10 cellular contexts compared by ENCODE assay signal in the genomic region with DNA sequence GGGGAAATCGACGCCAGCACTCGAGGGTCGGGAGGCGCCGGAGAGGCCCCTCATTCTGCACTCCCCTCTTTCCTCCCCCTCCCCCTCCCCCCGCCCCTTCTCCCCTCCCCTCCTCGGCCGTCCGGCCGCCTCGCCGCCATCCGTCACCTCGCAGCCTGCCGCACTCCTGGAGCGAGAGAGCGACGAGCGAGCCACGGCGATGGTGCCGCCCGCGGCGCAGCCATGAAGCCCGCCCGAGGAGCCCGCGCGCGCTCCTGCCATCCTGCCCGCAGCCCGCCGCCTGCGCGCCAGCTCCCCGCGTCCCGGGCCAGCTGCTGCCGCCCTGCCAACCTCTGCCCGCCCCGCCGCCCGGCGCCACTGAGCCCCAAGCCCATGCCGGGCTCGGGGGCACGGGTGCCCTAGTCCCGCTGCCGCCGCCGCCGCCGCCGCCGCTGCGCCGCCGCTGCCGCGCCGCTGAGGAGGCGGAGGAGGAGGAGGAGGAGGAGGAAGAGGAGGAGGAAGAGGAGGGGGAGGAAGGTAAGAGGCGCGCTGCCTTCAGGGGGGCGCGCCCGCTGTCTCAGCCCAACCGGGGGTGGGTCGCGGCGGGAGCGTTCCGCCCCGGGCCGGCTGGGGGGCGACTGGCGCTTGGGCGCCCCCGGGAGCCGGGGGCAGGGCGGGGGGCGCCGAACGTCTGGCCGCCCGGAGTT. TPM values are rescaled to one million over a fixed set of nuclear protein-coding genes. Genes with fewer than 3 reads are reported as not detected.
DNase-seq lines count a peak whose midpoint lies in the region; ATAC-seq and TF ChIP-seq lines count a peak whose summit lies in the region.
"Had no signal": no experiment of that assay in that cellular context is flagged by ENCODE, and none has a peak within 500 bp of the region (broad histone marks: within the 10 kb centered on the region; RNA-seq: fewer than 3 reads in every experiment).

A gene (plus strand): TSS at position 163 of the 686 bp plus-strand sequence. CDS start 76,937 bp downstream, outside the sequence.

- no peak for TF ChIP-seq EP300 in SK-N-SH (IDR thresholded peaks at IDR 0.05; ENCODE audit: borderline replicate concordance in 1 of 2, low read depth in 1 of 2, low read length in 1 of 2)

- ATAC-seq in HG02852 (IDR thresholded peaks at IDR 0.05; ENCODE audit: unreplicated experiment): no peak
- no peak for ATAC-seq in HG02981 (IDR thresholded peaks at IDR 0.05; ENCODE audit: unreplicated experiment)

- WGBS in SK-N-SH (ENCODE audit: low lambda C conversion rate): 14% methylated on average over 71 of the region's 88 CpGs

- H3K4me3 ChIP-seq in SK-N-SH (ENCODE audit: low read depth in 2 of 2, low read length in 1 of 2) (peak within 1 kb of the TSS in 1 of 2 experiments; percentile 30; a peak in 2 of 4 replicates), skin epidermis (peak within 1 kb of the TSS in 6 of 7 experiments; percentile 7 to 41 (median 22))

- H3K9me3 ChIP-seq in SK-N-SH: no peaks in the 10 kb centered on the region
- H3K9me3 ChIP-seq: neutrophil had no signal

- H3F3A ChIP-seq in SK-N-SH (replicated peaks; ENCODE audit: insufficient read depth): no peaks in the 10 kb centered on the region

- POLR2A ChIA-PET in SK-N-SH (lab: Yijun Ruan, JAX): no interaction called here

- no peak for TF ChIP-seq RAD21 in SK-N-SH (IDR thresholded peaks at IDR 0.05; ENCODE audit: low read length)

- no peak within 1 kb of the TSS for H3K9ac ChIP-seq in SK-N-SH

- H3K4me1 ChIP-seq in SK-N-SH (ENCODE audit: control insufficient read depth in 1 of 2, insufficient read depth in 2 of 2, low read depth in 1 of 2, low read length in 1 of 2): no peaks in the 10 kb centered on the region; a peak in 1 of 4 replicates

- peaks cover 51% of the 10 kb centered on the region for H3K27me3 ChIP-seq in SK-N-SH (ENCODE audit: insufficient read depth)

- H3K27ac ChIP-seq in SK-N-SH (ENCODE audit: low read depth in 2 of 2, low read length in 1 of 2) (no peak within 1 kb of the TSS), skin epidermis (no peak within 1 kb of the TSS)
- H3K27ac ChIP-seq: 22Rv1, neutrophil had no signal

- H3K4me2 ChIP-seq in SK-N-SH: no peak within 1 kb of the TSS

- no peaks in the 10 kb centered on the region for H3K9me2 ChIP-seq in SK-N-SH

- H3K36me3 ChIP-seq in SK-N-SH (replicated peaks in 1 of 2; ENCODE audit: control insufficient read depth in 1 of 2, insufficient read depth in 2 of 2, low read length in 1 of 2): no peaks in the 10 kb centered on the region
- H3K36me3 ChIP-seq: neutrophil had no signal

- CTCF ChIA-PET in SK-N-SH (lab: Yijun Ruan, JAX): no interaction called here

- TF ChIP-seq CTCF in SK-N-SH (IDR thresholded peaks at IDR 0.05): no peak

- H3K79me2 ChIP-seq in SK-N-SH (ENCODE audit: insufficient read depth): no peaks in the 10 kb centered on the region

- DNase-seq in DMS 273 (lab: John Stamatoyannopoulos, UW; ENCODE audit: unreplicated experiment) (peak; percentile 60), DMS 273 treated with DMSO at 0.1 percent for 48 hours (lab: John Stamatoyannopoulos, UW) (no peak), SK-N-SH (peak; percentile 65), germinal center (ENCODE audit: low spot score) (peak; percentile 40), SHP77 treated with DMSO at 0.1 percent for 48 hours (lab: John Stamatoyannopoulos, UW) (no peak)

- H2AFZ ChIP-seq in SK-N-SH (ENCODE audit: low read depth): no peak within 1 kb of the TSS

- no peaks in the 10 kb centered on the region; the same call in 1 of the 2 replicates for H4K20me1 ChIP-seq in SK-N-SH (ENCODE audit: insufficient read depth)

TF ChIP-seq in SK-N-SH, 30 proteins besides CTCF, POLR2A, EP300 and RAD21:
- no peak for TF ChIP-seq TEAD4 (IDR thresholded peaks at IDR 0.05; ENCODE audit: borderline replicate concordance, insufficient read depth)
- no peak for TF ChIP-seq YY1 (IDR thresholded peaks at IDR 0.05; ENCODE audit: low read depth)
- TF ChIP-seq GABPA (IDR thresholded peaks at IDR 0.05; ENCODE audit: low read depth): no peak
- no peak for TF ChIP-seq MEF2A (IDR thresholded peaks at IDR 0.05; ENCODE audit: borderline replicate concordance, low read depth)
- TF ChIP-seq ELF1 (IDR thresholded peaks at IDR 0.05): no peak
- TF ChIP-seq, protein P1, sequence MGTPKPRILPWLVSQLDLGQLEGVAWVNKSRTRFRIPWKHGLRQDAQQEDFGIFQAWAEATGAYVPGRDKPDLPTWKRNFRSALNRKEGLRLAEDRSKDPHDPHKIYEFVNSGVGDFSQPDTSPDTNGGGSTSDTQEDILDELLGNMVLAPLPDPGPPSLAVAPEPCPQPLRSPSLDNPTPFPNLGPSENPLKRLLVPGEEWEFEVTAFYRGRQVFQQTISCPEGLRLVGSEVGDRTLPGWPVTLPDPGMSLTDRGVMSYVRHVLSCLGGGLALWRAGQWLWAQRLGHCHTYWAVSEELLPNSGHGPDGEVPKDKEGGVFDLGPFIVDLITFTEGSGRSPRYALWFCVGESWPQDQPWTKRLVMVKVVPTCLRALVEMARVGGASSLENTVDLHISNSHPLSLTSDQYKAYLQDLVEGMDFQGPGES (IDR thresholded peaks at IDR 0.05; ENCODE audit: low read depth, low read length): no peak
- TF ChIP-seq FOSL2 (IDR thresholded peaks at IDR 0.05; ENCODE audit: borderline replicate concordance, low read depth): no peak
- TF ChIP-seq FOXJ3 (CRISPR knock-in tag; IDR thresholded peaks at IDR 0.05): no peak
- TF ChIP-seq, protein P2, sequence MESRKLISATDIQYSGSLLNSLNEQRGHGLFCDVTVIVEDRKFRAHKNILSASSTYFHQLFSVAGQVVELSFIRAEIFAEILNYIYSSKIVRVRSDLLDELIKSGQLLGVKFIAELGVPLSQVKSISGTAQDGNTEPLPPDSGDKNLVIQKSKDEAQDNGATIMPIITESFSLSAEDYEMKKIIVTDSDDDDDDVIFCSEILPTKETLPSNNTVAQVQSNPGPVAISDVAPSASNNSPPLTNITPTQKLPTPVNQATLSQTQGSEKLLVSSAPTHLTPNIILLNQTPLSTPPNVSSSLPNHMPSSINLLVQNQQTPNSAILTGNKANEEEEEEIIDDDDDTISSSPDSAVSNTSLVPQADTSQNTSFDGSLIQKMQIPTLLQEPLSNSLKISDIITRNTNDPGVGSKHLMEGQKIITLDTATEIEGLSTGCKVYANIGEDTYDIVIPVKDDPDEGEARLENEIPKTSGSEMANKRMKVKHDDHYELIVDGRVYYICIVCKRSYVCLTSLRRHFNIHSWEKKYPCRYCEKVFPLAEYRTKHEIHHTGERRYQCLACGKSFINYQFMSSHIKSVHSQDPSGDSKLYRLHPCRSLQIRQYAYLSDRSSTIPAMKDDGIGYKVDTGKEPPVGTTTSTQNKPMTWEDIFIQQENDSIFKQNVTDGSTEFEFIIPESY (IDR thresholded peaks at IDR 0.05; ENCODE audit: borderline replicate concordance, low read depth): no peak
- no peak for TF ChIP-seq RFX5 (IDR thresholded peaks at IDR 0.05; ENCODE audit: low read length)
- TF ChIP-seq NRF1 (IDR thresholded peaks at IDR 0.05; ENCODE audit: low read depth, low read length): no peak
- no peak for TF ChIP-seq TAF1 (IDR thresholded peaks at IDR 0.05; ENCODE audit: borderline replicate concordance, low read depth, low read length)
TF ChIP-seq in SK-N-SH: peak in this region for 0.

RNA-seq across cellular contexts. Expression of the gene that starts here (rescaled TPM):
- 0.03 and 0.06 TPM in 2 replicates for polyA plus RNA-seq in SK-N-SH (2012; rRNA removed)
- 0.01 and 0.03 TPM in 2 replicates for polyA plus RNA-seq in SK-N-SH (2012; cell fraction: cytosol; rRNA removed)
- 0.06 TPM in 2 replicates for polyA plus RNA-seq in SK-N-SH (2012; cell fraction: nucleus; rRNA removed)

Comparison
In these comparisons a context has a peak if more than half of its experiments do, and no peak if none do; other contexts are left out.
1. DNase-seq: peak in DMS 273 (single experiment) and germinal center (single experiment); none in DMS 273 treated with DMSO at 0.1 percent for 48 hours (single experiment) and SHP77 treated with DMSO at 0.1 percent for 48 hours (single experiment).
2. Peak in DNase-seq in SK-N-SH; RNA of the gene not detected or under 1 TPM.